Comparison of ENCODE assay signal across 12 cellular contexts in the genomic region with DNA sequence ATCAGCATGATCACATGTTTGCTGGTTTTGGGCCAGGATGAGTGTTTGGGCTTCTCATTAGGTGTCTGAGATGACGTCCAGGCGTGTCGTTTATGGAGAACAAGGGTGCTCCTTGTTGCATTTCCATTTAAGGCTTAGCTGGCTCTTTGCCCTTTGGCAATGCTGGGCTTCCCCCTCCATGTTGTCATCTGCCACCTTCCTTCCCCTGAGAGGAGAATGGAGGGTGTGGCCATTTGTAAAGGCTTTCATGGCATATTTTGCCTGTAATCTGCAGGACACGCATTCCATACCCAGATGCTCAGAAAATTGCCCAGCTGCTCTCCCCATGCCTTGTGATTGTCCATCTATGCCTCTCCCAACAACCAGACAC. TPM values are rescaled to one million over a fixed set of nuclear protein-coding genes. Genes with fewer than 3 reads are reported as not detected.
DNase-seq lines count a peak whose midpoint lies in the region; ATAC-seq and TF ChIP-seq lines count a peak whose summit lies in the region.
"Had no signal": no experiment of that assay in that cellular context is flagged by ENCODE, and none has a peak within 500 bp of the region (broad histone marks: within the 10 kb centered on the region; RNA-seq: fewer than 3 reads in every experiment).

No MANE protein-coding gene starts in this region.

- TF ChIP-seq POLR2A in thyroid gland (IDR thresholded peaks at IDR 0.05): no peak

- peaks cover 4% of the 10 kb centered on the region for H3K4me1 Mint-ChIP-seq in activated CD8-positive, alpha-beta memory T cell treated with anti-CD3 and anti-CD28 coated beads, Interleukin-2, amount 10 ng/mL, durations not matched to agents 7 days and 5 days

- peaks cover 33% of the 10 kb centered on the region for H3K27me3 Mint-ChIP-seq in activated CD8-positive, alpha-beta memory T cell treated with anti-CD3 and anti-CD28 coated beads, Interleukin-2, amount 10 ng/mL, durations not matched to agents 7 days and 5 days

- TF ChIP-seq CTCF in C4-2B (conservative IDR thresholded peaks at IDR 0.05) (no peak), thyroid gland (IDR thresholded peaks at IDR 0.05) (no peak)

- no peaks in the 10 kb centered on the region for H3K9me3 Mint-ChIP-seq in activated CD8-positive, alpha-beta memory T cell treated with anti-CD3 and anti-CD28 coated beads, Interleukin-2, amount 10 ng/mL, durations not matched to agents 7 days and 5 days (ENCODE audit: low read depth)
- H3K9me3 Mint-ChIP-seq: activated T-cell treated with anti-CD3 and anti-CD28 coated beads, Interleukin-2, amount 50 U/mL, for 24 hours; dendritic cell treated with granulocyte-macrophage colony-stimulating factor and Interleukin-4, amounts not matched to agents 40 ng/mL and 50 ng/mL, for 4 days had no signal

- no peaks in the 10 kb centered on the region for H3K9me3 ChIP-seq in MG63
- no peaks in the 10 kb centered on the region for H3K9me3 ChIP-seq in thyroid gland

- H3K27ac ChIP-seq in C4-2B: peak overlapping the region; percentile 84
- H3K27ac ChIP-seq in thyroid gland: no peak overlapping the region

- DNase-seq in MG63: peak; percentile 85
- peak; percentile 3 for DNase-seq in SHP77 treated with DMSO at 0.1 percent for 48 hours (lab: John Stamatoyannopoulos, UW)
- DNase-seq in kidney tubule cell (ENCODE audit: low spot score): peak; percentile 75
- no peak for DNase-seq in thyroid gland
- DNase-seq in activated CD8-positive, alpha-beta memory T cell treated with anti-CD3 and anti-CD28 coated beads, Interleukin-2, amount 10 ng/mL, durations not matched to agents 7 days and 5 days: no peak
- no peak for DNase-seq in posterior cingulate gyrus
- DNase-seq: activated T-cell treated with anti-CD3 and anti-CD28 coated beads, Interleukin-2, amount 50 U/mL, for 24 hours had no signal

- H3K36me3 ChIP-seq in MG63 (no peaks in the 10 kb centered on the region), thyroid gland (no peaks in the 10 kb centered on the region)

- peaks cover 7 to 48% of the 10 kb centered on the region in 2 donors for H3K4me1 ChIP-seq in thyroid gland

- no peak overlapping the region for H3K27ac Mint-ChIP-seq in activated CD8-positive, alpha-beta memory T cell treated with anti-CD3 and anti-CD28 coated beads, Interleukin-2, amount 10 ng/mL, durations not matched to agents 7 days and 5 days
- H3K27ac Mint-ChIP-seq: activated T-cell treated with anti-CD3 and anti-CD28 coated beads, Interleukin-2, amount 50 U/mL, for 24 hours; dendritic cell treated with granulocyte-macrophage colony-stimulating factor and Interleukin-4, amounts not matched to agents 40 ng/mL and 50 ng/mL, for 4 days had no signal

- ATAC-seq in activated CD8-positive, alpha-beta memory T cell treated with anti-CD3 and anti-CD28 coated beads, Interleukin-2, amount 10 ng/mL, durations not matched to agents 7 days and 5 days: no peak
- ATAC-seq in GM18858 (IDR thresholded peaks at IDR 0.05; ENCODE audit: unreplicated experiment): no peak

- intact Hi-C loops in thyroid gland (cut with DNase I) (no loop called here), posterior cingulate gyrus (cut with DNase I) (no loop called here)

- H3K27me3 ChIP-seq in MG63: no peaks in the 10 kb centered on the region
- H3K27me3 ChIP-seq in thyroid gland: no peaks in the 10 kb centered on the region

- WGBS in thyroid gland, 2 donors: 54 to 90% methylated on average over 1 to 4 of the region's 4 CpGs

- H3K4me3 ChIP-seq in MG63 (no peak overlapping the region), thyroid gland (replicated peaks in 1 of 3) (no peak overlapping the region)

- H3K4me3 Mint-ChIP-seq in activated CD8-positive, alpha-beta memory T cell treated with anti-CD3 and anti-CD28 coated beads, Interleukin-2, amount 10 ng/mL, durations not matched to agents 7 days and 5 days: no peak overlapping the region
- H3K4me3 Mint-ChIP-seq: activated T-cell treated with anti-CD3 and anti-CD28 coated beads, Interleukin-2, amount 50 U/mL, for 24 hours; dendritic cell treated with granulocyte-macrophage colony-stimulating factor and Interleukin-4, amounts not matched to agents 40 ng/mL and 50 ng/mL, for 4 days; IgD-negative memory B cell had no signal

- CTCF ChIA-PET in activated CD8-positive, alpha-beta memory T cell treated with anti-CD3 and anti-CD28 coated beads, Interleukin-2, amount 10 ng/mL, durations not matched to agents 7 days and 5 days (lab: Charles Lee): no interaction called here

- no peaks in the 10 kb centered on the region for H3K36me3 Mint-ChIP-seq in activated CD8-positive, alpha-beta memory T cell treated with anti-CD3 and anti-CD28 coated beads, Interleukin-2, amount 10 ng/mL, durations not matched to agents 7 days and 5 days

RNA-seq across cellular contexts. Expression of gene PKP1, which starts 27.7 kb away (rescaled TPM):
- total RNA-seq in MG63 (2014; rRNA removed; shearing (Covaris generic); ENCODE audit: low replicate concordance): not detected in 2 replicates
- under 1 TPM in 3 of 4 donors, not detected in 1; 0.11 to 0.94 (median 0.54) TPM for total RNA-seq in thyroid gland
- not detected for total RNA-seq in activated CD8-positive, alpha-beta memory T cell treated with anti-CD3 and anti-CD28 coated beads, Interleukin-2, amount 10 ng/mL, durations not matched to agents 7 days and 5 days
- total RNA-seq: T-helper 1 cell treated with Interleukin-12 subunit alpha and Interleukin-12 subunit beta and Interleukin-4 antibody, amounts not matched to agents 30 ng/mL and 1 ng/mL, for 36 hours had no signal

Comparison
In these comparisons a context has a peak if more than half of its experiments do, and no peak if none do; other contexts are left out.
1. DNase-seq: peak in MG63 (single experiment), SHP77 treated with DMSO at 0.1 percent for 48 hours (single experiment) and kidney tubule cell (single experiment); none in thyroid gland (0 of 2), activated CD8-positive, alpha-beta memory T cell treated with anti-CD3 and anti-CD28 coated beads, Interleukin-2, amount 10 ng/mL, durations not matched to agents 7 days and 5 days (single experiment) and posterior cingulate gyrus (0 of 10).